ENCODE assay signal across 1 cellular context in the genomic region with DNA sequence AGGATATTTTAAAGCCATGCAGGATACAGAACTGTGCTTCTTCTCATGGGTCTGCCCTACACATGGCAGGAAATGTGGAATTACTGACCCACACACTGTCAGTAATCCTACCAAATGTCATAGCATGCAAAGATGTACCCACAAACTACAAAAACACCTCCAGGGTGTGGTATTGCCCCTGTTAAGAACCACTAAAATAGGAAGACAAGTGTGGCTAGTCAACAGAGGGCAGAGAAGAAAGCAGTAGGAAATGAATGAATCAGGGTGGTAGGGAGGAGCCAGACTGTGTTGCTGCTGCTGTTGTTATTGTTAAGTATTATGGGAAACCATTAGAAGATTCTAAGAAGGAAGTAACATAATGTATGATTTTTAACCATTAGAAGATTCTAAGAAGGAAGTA.
TF ChIP-seq lines count a peak whose summit lies in the region.

No MANE protein-coding gene starts in this region.

TF ChIP-seq in GM23338, 12 proteins besides CTCF, POLR2A, EP300 and RAD21 (continued from another document):
- TF ChIP-seq REST (IDR thresholded peaks at IDR 0.05; ENCODE audit: unreplicated experiment) (no peak), ETS1 (IDR thresholded peaks at IDR 0.05) (no peak), EZH2 (IDR thresholded peaks at IDR 0.05; ENCODE audit: low read depth, unreplicated experiment) (no peak), EZH2phosphoT487 (IDR thresholded peaks at IDR 0.05; ENCODE audit: unreplicated experiment) (no peak), STAT1 (IDR thresholded peaks at IDR 0.05; ENCODE audit: unreplicated experiment) (no peak), CREB1 (CRISPR knock-in tag; IDR thresholded peaks at IDR 0.05; ENCODE audit: low read depth) (no peak), JUNB (IDR thresholded peaks at IDR 0.05; ENCODE audit: unreplicated experiment) (no peak), NANOG (IDR thresholded peaks at IDR 0.05; ENCODE audit: borderline replicate concordance) (no peak)
- TF ChIP-seq, protein P1, sequence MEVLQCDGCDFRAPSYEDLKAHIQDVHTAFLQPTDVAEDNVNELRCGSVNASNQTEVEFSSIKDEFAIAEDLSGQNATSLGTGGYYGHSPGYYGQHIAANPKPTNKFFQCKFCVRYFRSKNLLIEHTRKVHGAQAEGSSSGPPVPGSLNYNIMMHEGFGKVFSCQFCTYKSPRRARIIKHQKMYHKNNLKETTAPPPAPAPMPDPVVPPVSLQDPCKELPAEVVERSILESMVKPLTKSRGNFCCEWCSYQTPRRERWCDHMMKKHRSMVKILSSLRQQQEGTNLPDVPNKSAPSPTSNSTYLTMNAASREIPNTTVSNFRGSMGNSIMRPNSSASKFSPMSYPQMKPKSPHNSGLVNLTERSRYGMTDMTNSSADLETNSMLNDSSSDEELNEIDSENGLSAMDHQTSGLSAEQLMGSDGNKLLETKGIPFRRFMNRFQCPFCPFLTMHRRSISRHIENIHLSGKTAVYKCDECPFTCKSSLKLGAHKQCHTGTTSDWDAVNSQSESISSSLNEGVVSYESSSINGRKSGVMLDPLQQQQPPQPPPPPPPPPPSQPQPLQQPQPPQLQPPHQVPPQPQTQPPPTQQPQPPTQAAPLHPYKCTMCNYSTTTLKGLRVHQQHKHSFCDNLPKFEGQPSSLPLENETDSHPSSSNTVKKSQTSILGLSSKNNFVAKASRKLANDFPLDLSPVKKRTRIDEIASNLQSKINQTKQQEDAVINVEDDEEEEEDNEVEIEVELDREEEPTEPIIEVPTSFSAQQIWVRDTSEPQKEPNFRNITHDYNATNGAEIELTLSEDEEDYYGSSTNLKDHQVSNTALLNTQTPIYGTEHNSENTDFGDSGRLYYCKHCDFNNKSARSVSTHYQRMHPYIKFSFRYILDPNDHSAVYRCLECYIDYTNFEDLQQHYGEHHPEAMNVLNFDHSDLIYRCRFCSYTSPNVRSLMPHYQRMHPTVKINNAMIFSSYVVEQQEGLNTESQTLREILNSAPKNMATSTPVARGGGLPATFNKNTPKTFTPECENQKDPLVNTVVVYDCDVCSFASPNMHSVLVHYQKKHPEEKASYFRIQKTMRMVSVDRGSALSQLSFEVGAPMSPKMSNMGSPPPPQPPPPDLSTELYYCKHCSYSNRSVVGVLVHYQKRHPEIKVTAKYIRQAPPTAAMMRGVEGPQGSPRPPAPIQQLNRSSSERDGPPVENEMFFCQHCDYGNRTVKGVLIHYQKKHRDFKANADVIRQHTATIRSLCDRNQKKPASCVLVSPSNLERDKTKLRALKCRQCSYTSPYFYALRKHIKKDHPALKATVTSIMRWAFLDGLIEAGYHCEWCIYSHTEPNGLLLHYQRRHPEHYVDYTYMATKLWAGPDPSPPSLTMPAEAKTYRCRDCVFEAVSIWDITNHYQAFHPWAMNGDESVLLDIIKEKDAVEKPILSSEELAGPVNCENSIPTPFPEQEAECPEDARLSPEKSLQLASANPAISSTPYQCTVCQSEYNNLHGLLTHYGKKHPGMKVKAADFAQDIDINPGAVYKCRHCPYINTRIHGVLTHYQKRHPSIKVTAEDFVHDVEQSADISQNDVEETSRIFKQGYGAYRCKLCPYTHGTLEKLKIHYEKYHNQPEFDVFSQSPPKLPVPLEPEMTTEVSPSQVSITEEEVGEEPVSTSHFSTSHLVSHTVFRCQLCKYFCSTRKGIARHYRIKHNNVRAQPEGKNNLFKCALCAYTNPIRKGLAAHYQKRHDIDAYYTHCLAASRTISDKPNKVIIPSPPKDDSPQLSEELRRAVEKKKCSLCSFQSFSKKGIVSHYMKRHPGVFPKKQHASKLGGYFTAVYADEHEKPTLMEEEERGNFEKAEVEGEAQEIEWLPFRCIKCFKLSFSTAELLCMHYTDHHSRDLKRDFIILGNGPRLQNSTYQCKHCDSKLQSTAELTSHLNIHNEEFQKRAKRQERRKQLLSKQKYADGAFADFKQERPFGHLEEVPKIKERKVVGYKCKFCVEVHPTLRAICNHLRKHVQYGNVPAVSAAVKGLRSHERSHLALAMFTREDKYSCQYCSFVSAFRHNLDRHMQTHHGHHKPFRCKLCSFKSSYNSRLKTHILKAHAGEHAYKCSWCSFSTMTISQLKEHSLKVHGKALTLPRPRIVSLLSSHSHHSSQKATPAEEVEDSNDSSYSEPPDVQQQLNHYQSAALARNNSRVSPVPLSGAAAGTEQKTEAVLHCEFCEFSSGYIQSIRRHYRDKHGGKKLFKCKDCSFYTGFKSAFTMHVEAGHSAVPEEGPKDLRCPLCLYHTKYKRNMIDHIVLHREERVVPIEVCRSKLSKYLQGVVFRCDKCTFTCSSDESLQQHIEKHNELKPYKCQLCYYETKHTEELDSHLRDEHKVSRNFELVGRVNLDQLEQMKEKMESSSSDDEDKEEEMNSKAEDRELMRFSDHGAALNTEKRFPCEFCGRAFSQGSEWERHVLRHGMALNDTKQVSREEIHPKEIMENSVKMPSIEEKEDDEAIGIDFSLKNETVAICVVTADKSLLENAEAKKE (CRISPR knock-in tag; IDR thresholded peaks at IDR 0.05) = no peak
